In the genomic region with DNA sequence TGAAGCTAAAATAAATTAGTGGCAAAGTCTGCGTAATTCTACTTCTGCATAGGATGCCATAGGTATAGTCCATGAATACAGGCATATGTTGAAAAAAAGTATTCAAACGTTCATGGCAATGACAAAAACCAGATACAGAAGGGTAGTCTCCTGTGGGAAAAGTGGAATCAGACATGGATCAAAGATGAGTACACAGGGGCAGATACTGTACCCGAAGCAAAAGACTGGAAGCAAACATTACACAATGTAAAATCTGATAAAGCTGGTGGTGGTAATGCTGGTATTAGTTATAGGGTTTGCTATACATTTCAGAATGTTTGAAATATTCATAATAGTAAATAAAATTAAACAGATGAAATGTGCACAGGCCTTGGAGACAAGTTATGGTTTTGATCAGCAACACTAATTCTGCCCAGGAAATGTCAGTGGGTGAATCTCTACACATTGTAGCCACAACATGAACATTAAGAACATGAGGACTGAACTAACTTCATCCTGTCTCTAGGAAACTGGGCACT, we compare ENCODE assay signal across 8 cellular contexts.
"Had no signal": no experiment of that assay in that cellular context is flagged by ENCODE, and none has a peak within 500 bp of the region (broad histone marks: within the 10 kb centered on the region; RNA-seq: fewer than 3 reads in every experiment).

No MANE protein-coding gene starts in this region.

- H3K36me3 ChIP-seq: HAP-1 had no signal

- H3K4me3 Mint-ChIP-seq: HFFc6 had no signal

- H3K4me1 ChIP-seq: HAP-1 had no signal

- ATAC-seq: HCT116, HepG2 had no signal

- H2AFZ ChIP-seq: GM23248 had no signal

- H3K27ac Mint-ChIP-seq: HFFc6 had no signal

- H3K9me3 ChIP-seq: HAP-1 had no signal

- DNase-seq: GM23248, GOT3, H7, HFFc6 had no signal

- H3K4me3 ChIP-seq: GM23248, HAP-1 had no signal

- H3K9ac ChIP-seq: GM23248 had no signal

- H3K27ac ChIP-seq: GM23248, HL-60 had no signal
